ENCODE assay signal across 28 cellular contexts in genomic region chr19:42369433-42370067, GRCh38. TPM values are rescaled to one million over a fixed set of nuclear protein-coding genes. Genes with fewer than 3 reads are reported as not detected.
"Had no signal": no experiment of that assay in that cellular context is flagged by ENCODE, and none has a peak within 500 bp of the region (broad histone marks: within the 10 kb centered on the region; RNA-seq: fewer than 3 reads in every experiment).

No MANE protein-coding gene starts in this region.

- H3K36me3 ChIP-seq: adrenal gland had no signal

- FAIRE-seq: astrocyte, colon, islet of Langerhans had no signal

- DNase-seq: activated CD4-positive, alpha-beta T cell treated with anti-CD3 and anti-CD28 coated beads, Interleukin-2, amount 10 ng/mL, durations not matched to agents 24 days and 14 days; activated CD8-positive, alpha-beta memory T cell treated with anti-CD3 and anti-CD28 coated beads, Interleukin-2, amount 10 ng/mL, durations not matched to agents 7 days and 5 days; activated CD8-positive, alpha-beta T cell treated with anti-CD3 and anti-CD28 coated beads for 36 hours; activated gamma-delta T cell treated with Interleukin-2 at 50 U/mL for 16 hours; adrenal gland; central memory CD4-positive, alpha-beta T cell; foreskin fibroblast; left ventricle myocardium superior; mammary epithelial cell; nephron progenitor cell; occipital lobe; right lobe of liver; stimulated activated CD4-positive, alpha-beta T cell treated with anti-CD3 and anti-CD28 coated beads, Interleukin-1b, Interleukin-23, amount 100 ng/mL, for 48 hours; SW 1271; T-helper 17 cell; trophoblast cell had no signal

- H3K4me1 ChIP-seq: adrenal gland, right lobe of liver had no signal

- H3K4me3 ChIP-seq: adrenal gland, hepatocyte, right lobe of liver, SK-N-MC, skin epidermis had no signal

- H3K27me3 Mint-ChIP-seq: activated CD4-positive, alpha-beta T cell treated with anti-CD3 and anti-CD28 coated beads, Interleukin-2, amount 10 ng/mL, durations not matched to agents 24 days and 14 days; activated CD8-positive, alpha-beta memory T cell treated with anti-CD3 and anti-CD28 coated beads, Interleukin-2, amount 10 ng/mL, durations not matched to agents 7 days and 5 days; activated CD8-positive, alpha-beta T cell treated with anti-CD3 and anti-CD28 coated beads for 36 hours; activated naive CD8-positive, alpha-beta T cell; T-helper 17 cell had no signal

- H3K9me3 Mint-ChIP-seq: activated CD4-positive, alpha-beta T cell treated with anti-CD3 and anti-CD28 coated beads, Interleukin-2, amount 10 ng/mL, durations not matched to agents 24 days and 14 days; activated CD8-positive, alpha-beta T cell treated with anti-CD3 and anti-CD28 coated beads for 36 hours; activated T-helper 1 cell treated with anti-CD3 and anti-CD28 coated beads, Interleukin-12 subunit alpha, Interleukin-12 subunit beta, Interleukin-2, Interleukin-4 antibody, amounts not matched to agents 30 ng/mL and 10 ng/mL and 1 ng/mL, durations not matched to agents 14 hours and 24 hours and 36 hours; nephron progenitor cell had no signal

- H2AFZ ChIP-seq: hepatocyte had no signal

- H3K27ac Mint-ChIP-seq: activated CD4-positive, alpha-beta T cell treated with anti-CD3 and anti-CD28 coated beads, Interleukin-2, amount 10 ng/mL, durations not matched to agents 24 days and 14 days; activated CD8-positive, alpha-beta memory T cell treated with anti-CD3 and anti-CD28 coated beads, Interleukin-2, amount 10 ng/mL, durations not matched to agents 7 days and 5 days; activated CD8-positive, alpha-beta T cell treated with anti-CD3 and anti-CD28 coated beads for 36 hours; activated naive CD8-positive, alpha-beta T cell; activated T-helper 1 cell treated with anti-CD3 and anti-CD28 coated beads, Interleukin-12 subunit alpha, Interleukin-12 subunit beta, Interleukin-2, Interleukin-4 antibody, amounts not matched to agents 30 ng/mL and 10 ng/mL and 1 ng/mL, durations not matched to agents 14 hours and 24 hours and 36 hours; nephron progenitor cell; T-helper 17 cell had no signal

- H3K9me3 ChIP-seq: adrenal gland, right lobe of liver had no signal

- H3K27ac ChIP-seq: adrenal gland, epithelial cell of prostate, hepatocyte, right lobe of liver, SK-N-MC had no signal

- H3K27me3 ChIP-seq: adrenal gland, hepatocyte, right lobe of liver had no signal

- H3K4me3 Mint-ChIP-seq: activated CD4-positive, alpha-beta T cell treated with anti-CD3 and anti-CD28 coated beads, Interleukin-2, amount 10 ng/mL, durations not matched to agents 24 days and 14 days; activated CD8-positive, alpha-beta memory T cell treated with anti-CD3 and anti-CD28 coated beads, Interleukin-2, amount 10 ng/mL, durations not matched to agents 7 days and 5 days; activated CD8-positive, alpha-beta T cell treated with anti-CD3 and anti-CD28 coated beads for 36 hours; activated naive CD8-positive, alpha-beta T cell; activated T-helper 1 cell treated with anti-CD3 and anti-CD28 coated beads, Interleukin-12 subunit alpha, Interleukin-12 subunit beta, Interleukin-2, Interleukin-4 antibody, amounts not matched to agents 30 ng/mL and 10 ng/mL and 1 ng/mL, durations not matched to agents 14 hours and 24 hours and 36 hours; nephron progenitor cell; T-helper 17 cell had no signal

- H3K79me2 ChIP-seq: hepatocyte had no signal

- H3K4me1 Mint-ChIP-seq: activated CD4-positive, alpha-beta T cell treated with anti-CD3 and anti-CD28 coated beads, Interleukin-2, amount 10 ng/mL, durations not matched to agents 24 days and 14 days; activated CD8-positive, alpha-beta memory T cell treated with anti-CD3 and anti-CD28 coated beads, Interleukin-2, amount 10 ng/mL, durations not matched to agents 7 days and 5 days; T-helper 17 cell had no signal

- ATAC-seq: activated CD8-positive, alpha-beta memory T cell treated with anti-CD3 and anti-CD28 coated beads, Interleukin-2, amount 10 ng/mL, durations not matched to agents 7 days and 5 days; activated CD8-positive, alpha-beta T cell treated with anti-CD3 and anti-CD28 coated beads for 36 hours; left ventricle myocardium superior; T-helper 17 cell had no signal

- H3K4me2 ChIP-seq: hepatocyte had no signal

RNA-seq across cellular contexts. Expression of gene CNFN, which starts 20.5 kb away (rescaled TPM):
- total RNA-seq: activated CD4-positive, alpha-beta T cell treated with anti-CD3 and anti-CD28 coated beads, Interleukin-2, amount 10 ng/mL, durations not matched to agents 24 days and 14 days; activated CD8-positive, alpha-beta memory T cell treated with anti-CD3 and anti-CD28 coated beads, Interleukin-2, amount 10 ng/mL, durations not matched to agents 7 days and 5 days; activated CD8-positive, alpha-beta T cell treated with anti-CD3 and anti-CD28 coated beads for 36 hours; activated T-helper 1 cell treated with anti-CD3 and anti-CD28 coated beads, Interleukin-12 subunit alpha, Interleukin-12 subunit beta, Interleukin-2, Interleukin-4 antibody, amounts not matched to agents 30 ng/mL and 10 ng/mL and 1 ng/mL, durations not matched to agents 14 hours and 24 hours and 36 hours; fibroblast of lung; glomerular endothelial cell; occipital lobe; right lobe of liver; T-helper 17 cell; temporal lobe had no signal
- polyA plus RNA-seq: fibroblast of lung had no signal

RNA-seq across cellular contexts. Expression of gene TMEM145, which starts 56.4 kb away (rescaled TPM):
- total RNA-seq: astrocyte, glomerular endothelial cell, T-helper 17 cell had no signal
- polyA plus RNA-seq: hepatocyte had no signal
